18 cellular contexts compared by ENCODE assay signal in the genomic region with DNA sequence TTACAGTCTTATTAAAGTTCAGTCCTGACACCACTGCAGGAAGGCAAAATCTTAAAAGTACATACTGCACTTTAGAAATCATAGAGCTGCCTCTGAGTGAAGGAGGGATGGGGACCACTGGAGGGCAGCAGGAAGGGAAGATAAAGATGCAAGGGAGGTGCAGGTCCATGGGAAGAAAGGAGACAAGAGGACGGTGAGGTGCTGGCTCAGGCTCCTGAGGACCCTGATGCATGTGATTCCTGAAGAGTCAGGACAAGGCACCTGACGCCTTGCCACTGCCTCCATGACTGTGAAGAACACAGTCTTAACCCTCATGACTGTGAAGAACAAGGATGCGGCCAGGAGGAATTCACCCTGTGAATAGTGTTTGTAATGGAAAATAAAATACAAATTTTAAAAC.
DNase-seq lines count a peak whose midpoint lies in the region; ATAC-seq and TF ChIP-seq lines count a peak whose summit lies in the region.
"Had no signal": no experiment of that assay in that cellular context is flagged by ENCODE, and none has a peak within 500 bp of the region (broad histone marks: within the 10 kb centered on the region; RNA-seq: fewer than 3 reads in every experiment).

No MANE protein-coding gene starts in this region.

- H3K27ac Mint-ChIP-seq in GM23338, result no peak overlapping the region
- H3K27ac Mint-ChIP-seq in T-helper 17 cell, result peak overlapping the region; percentile 17
- H3K27ac Mint-ChIP-seq: B cell had no signal

- H3K4me3 Mint-ChIP-seq in GM23338, result no peak overlapping the region
- no peak overlapping the region for H3K4me3 Mint-ChIP-seq in T-helper 17 cell
- H3K4me3 Mint-ChIP-seq: B cell; CD4-positive, alpha-beta memory T cell had no signal

- H4K20me1 ChIP-seq in GM23338 (replicated peaks; ENCODE audit: insufficient read depth), result no peaks in the 10 kb centered on the region

- H3K36me3 Mint-ChIP-seq in GM23338 (ENCODE audit: low read depth), result no peaks in the 10 kb centered on the region; the same call in 2 of the 3 replicates
- no peaks in the 10 kb centered on the region for H3K36me3 Mint-ChIP-seq in T-helper 17 cell (ENCODE audit: low read depth)
- H3K36me3 Mint-ChIP-seq: CD4-positive, alpha-beta memory T cell had no signal

- peaks cover 5% of the 10 kb centered on the region; the same call in 1 of the 3 replicates for H3K9me3 Mint-ChIP-seq in GM23338

- ATAC-seq in GM23338 (peak; percentile 67), T-helper 17 cell (no peak), HG03159 (IDR thresholded peaks at IDR 0.05; ENCODE audit: unreplicated experiment) (no peak), GM18870 (IDR thresholded peaks at IDR 0.05; ENCODE audit: unreplicated experiment) (no peak)

- peaks cover 7% of the 10 kb centered on the region for H3K27me3 Mint-ChIP-seq in GM23338 (ENCODE audit: insufficient read depth, low read depth, poor library complexity)
- no peaks in the 10 kb centered on the region for H3K27me3 Mint-ChIP-seq in T-helper 17 cell

- CTCF ChIA-PET in A673 (lab: Charles Lee), result no interaction called here

- peaks cover 4% of the 10 kb centered on the region; the same call in 1 of the 2 replicates for H3K9me2 ChIP-seq in GM23338 (ENCODE audit: insufficient read depth)

- H3K36me3 ChIP-seq in A673 (ENCODE audit: insufficient read depth, low read length, poor library complexity, severe bottlenecking) (no peaks in the 10 kb centered on the region), GM23338 (ENCODE audit: insufficient read depth) (no peaks in the 10 kb centered on the region)

- no peak overlapping the region for H3K4me3 ChIP-seq in A673 (ENCODE audit: low read depth, low read length, poor library complexity, severe bottlenecking)
- H3K4me3 ChIP-seq in GM23338, result no peak overlapping the region
- H3K4me3 ChIP-seq: A549, PC-9, SK-N-MC had no signal

- no peaks in the 10 kb centered on the region for H3F3A ChIP-seq in GM23338 (replicated peaks; ENCODE audit: low read depth)

- H3K27me3 ChIP-seq in A673 (replicated peaks; ENCODE audit: insufficient read depth, low read depth, low read length, poor library complexity) (no peaks in the 10 kb centered on the region), GM23338 (ENCODE audit: insufficient read depth) (no peaks in the 10 kb centered on the region)

- no peak overlapping the region for H3K4me2 ChIP-seq in GM23338
- H3K4me2 ChIP-seq: A549, PC-9 had no signal

- intact Hi-C loops in A673 (cut with micrococcal nuclease; ENCODE audit: unreplicated experiment), result no loop called here

- DNase-seq in A673 (ENCODE audit: low spot score) (no peak), GM23338 (ENCODE audit: low spot score) (peak; percentile 28), T-helper 17 cell (no peak), iPS-NIHi7 (ENCODE audit: extremely low spot score) (peak; percentile 28), NOMO-1 (lab: John Stamatoyannopoulos, UW; ENCODE audit: unreplicated experiment in 2 of 2) (no peak), amniotic stem cell (lab: John Stamatoyannopoulos, UW) (no peak)
- DNase-seq: CD4-positive, alpha-beta memory T cell; KG1; NCI-H1092; NCI-H1694; NCI-H345; NCI-H526 treated with DMSO at 0.1 percent for 48 hours; PC-9 had no signal

- H3K9me3 ChIP-seq in A673 (ENCODE audit: low read depth, low read length, poor library complexity, severe bottlenecking) (no peaks in the 10 kb centered on the region), T-helper 17 cell (ENCODE audit: control insufficient read depth, low read length, poor library complexity, severe bottlenecking) (no peaks in the 10 kb centered on the region)
- H3K9me3 ChIP-seq: A549 had no signal

- H3K4me1 ChIP-seq in A673 (ENCODE audit: insufficient read depth, low read length, poor library complexity, severe bottlenecking) (no peaks in the 10 kb centered on the region), GM23338 (ENCODE audit: insufficient read depth) (no peaks in the 10 kb centered on the region)
- H3K4me1 ChIP-seq: A549 had no signal

- peaks cover 20% of the 10 kb centered on the region for H3K4me1 Mint-ChIP-seq in GM23338
- peaks cover 21% of the 10 kb centered on the region for H3K4me1 Mint-ChIP-seq in T-helper 17 cell
- H3K4me1 Mint-ChIP-seq: B cell had no signal

- H3K27ac ChIP-seq in A673 (ENCODE audit: low read depth, low read length, poor library complexity, severe bottlenecking), result no peak overlapping the region
- no peak overlapping the region for H3K27ac ChIP-seq in GM23338 (ENCODE audit: low read depth)
- H3K27ac ChIP-seq: A549, PC-9, SK-N-MC had no signal

- 0 out of 2 replicates have a peak overlapping the region, but pooled peaks have one; percentile 69 for H2AFZ ChIP-seq in GM23338
- H2AFZ ChIP-seq: PC-9 had no signal

- POLR2A ChIA-PET in A673 (lab: Charles Lee; ENCODE audit: low non-redundant PET), result no interaction called here

- no TSS peak for BruUV-seq in A673 (replicated peaks; lab: Mats Ljungman, UMichigan)

- no peaks in the 10 kb centered on the region for H3K79me2 ChIP-seq in GM23338 (replicated peaks; ENCODE audit: insufficient read depth)

- TF ChIP-seq CTCF in A673 (conservative IDR thresholded peaks at IDR 0.05; ENCODE audit: low read depth, low read length) (0 out of 2 replicates have a peak, but pooled peaks have one; percentile 17), GM23338 (conservative IDR thresholded peaks at IDR 0.05; ENCODE audit: low read depth in 2 of 2) (peak in 1 of 2 experiments; percentile 44; a peak in 2 of 4 replicates)

TF ChIP-seq in GM23338, 12 proteins besides CTCF, POLR2A, EP300 and RAD21:
- TF ChIP-seq, protein P1, sequence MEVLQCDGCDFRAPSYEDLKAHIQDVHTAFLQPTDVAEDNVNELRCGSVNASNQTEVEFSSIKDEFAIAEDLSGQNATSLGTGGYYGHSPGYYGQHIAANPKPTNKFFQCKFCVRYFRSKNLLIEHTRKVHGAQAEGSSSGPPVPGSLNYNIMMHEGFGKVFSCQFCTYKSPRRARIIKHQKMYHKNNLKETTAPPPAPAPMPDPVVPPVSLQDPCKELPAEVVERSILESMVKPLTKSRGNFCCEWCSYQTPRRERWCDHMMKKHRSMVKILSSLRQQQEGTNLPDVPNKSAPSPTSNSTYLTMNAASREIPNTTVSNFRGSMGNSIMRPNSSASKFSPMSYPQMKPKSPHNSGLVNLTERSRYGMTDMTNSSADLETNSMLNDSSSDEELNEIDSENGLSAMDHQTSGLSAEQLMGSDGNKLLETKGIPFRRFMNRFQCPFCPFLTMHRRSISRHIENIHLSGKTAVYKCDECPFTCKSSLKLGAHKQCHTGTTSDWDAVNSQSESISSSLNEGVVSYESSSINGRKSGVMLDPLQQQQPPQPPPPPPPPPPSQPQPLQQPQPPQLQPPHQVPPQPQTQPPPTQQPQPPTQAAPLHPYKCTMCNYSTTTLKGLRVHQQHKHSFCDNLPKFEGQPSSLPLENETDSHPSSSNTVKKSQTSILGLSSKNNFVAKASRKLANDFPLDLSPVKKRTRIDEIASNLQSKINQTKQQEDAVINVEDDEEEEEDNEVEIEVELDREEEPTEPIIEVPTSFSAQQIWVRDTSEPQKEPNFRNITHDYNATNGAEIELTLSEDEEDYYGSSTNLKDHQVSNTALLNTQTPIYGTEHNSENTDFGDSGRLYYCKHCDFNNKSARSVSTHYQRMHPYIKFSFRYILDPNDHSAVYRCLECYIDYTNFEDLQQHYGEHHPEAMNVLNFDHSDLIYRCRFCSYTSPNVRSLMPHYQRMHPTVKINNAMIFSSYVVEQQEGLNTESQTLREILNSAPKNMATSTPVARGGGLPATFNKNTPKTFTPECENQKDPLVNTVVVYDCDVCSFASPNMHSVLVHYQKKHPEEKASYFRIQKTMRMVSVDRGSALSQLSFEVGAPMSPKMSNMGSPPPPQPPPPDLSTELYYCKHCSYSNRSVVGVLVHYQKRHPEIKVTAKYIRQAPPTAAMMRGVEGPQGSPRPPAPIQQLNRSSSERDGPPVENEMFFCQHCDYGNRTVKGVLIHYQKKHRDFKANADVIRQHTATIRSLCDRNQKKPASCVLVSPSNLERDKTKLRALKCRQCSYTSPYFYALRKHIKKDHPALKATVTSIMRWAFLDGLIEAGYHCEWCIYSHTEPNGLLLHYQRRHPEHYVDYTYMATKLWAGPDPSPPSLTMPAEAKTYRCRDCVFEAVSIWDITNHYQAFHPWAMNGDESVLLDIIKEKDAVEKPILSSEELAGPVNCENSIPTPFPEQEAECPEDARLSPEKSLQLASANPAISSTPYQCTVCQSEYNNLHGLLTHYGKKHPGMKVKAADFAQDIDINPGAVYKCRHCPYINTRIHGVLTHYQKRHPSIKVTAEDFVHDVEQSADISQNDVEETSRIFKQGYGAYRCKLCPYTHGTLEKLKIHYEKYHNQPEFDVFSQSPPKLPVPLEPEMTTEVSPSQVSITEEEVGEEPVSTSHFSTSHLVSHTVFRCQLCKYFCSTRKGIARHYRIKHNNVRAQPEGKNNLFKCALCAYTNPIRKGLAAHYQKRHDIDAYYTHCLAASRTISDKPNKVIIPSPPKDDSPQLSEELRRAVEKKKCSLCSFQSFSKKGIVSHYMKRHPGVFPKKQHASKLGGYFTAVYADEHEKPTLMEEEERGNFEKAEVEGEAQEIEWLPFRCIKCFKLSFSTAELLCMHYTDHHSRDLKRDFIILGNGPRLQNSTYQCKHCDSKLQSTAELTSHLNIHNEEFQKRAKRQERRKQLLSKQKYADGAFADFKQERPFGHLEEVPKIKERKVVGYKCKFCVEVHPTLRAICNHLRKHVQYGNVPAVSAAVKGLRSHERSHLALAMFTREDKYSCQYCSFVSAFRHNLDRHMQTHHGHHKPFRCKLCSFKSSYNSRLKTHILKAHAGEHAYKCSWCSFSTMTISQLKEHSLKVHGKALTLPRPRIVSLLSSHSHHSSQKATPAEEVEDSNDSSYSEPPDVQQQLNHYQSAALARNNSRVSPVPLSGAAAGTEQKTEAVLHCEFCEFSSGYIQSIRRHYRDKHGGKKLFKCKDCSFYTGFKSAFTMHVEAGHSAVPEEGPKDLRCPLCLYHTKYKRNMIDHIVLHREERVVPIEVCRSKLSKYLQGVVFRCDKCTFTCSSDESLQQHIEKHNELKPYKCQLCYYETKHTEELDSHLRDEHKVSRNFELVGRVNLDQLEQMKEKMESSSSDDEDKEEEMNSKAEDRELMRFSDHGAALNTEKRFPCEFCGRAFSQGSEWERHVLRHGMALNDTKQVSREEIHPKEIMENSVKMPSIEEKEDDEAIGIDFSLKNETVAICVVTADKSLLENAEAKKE (CRISPR knock-in tag; IDR thresholded peaks at IDR 0.05), result no peak
- no peak for TF ChIP-seq STAT1 (IDR thresholded peaks at IDR 0.05; ENCODE audit: unreplicated experiment)

Comparison
In these comparisons a context has a peak if more than half of its experiments do, and no peak if none do; other contexts are left out.
1. DNase-seq: peak in GM23338 (single experiment) and iPS-NIHi7 (single experiment); none in A673 (single experiment), T-helper 17 cell (0 of 3), NOMO-1 (0 of 2) and amniotic stem cell (single experiment).